In the genomic region with DNA sequence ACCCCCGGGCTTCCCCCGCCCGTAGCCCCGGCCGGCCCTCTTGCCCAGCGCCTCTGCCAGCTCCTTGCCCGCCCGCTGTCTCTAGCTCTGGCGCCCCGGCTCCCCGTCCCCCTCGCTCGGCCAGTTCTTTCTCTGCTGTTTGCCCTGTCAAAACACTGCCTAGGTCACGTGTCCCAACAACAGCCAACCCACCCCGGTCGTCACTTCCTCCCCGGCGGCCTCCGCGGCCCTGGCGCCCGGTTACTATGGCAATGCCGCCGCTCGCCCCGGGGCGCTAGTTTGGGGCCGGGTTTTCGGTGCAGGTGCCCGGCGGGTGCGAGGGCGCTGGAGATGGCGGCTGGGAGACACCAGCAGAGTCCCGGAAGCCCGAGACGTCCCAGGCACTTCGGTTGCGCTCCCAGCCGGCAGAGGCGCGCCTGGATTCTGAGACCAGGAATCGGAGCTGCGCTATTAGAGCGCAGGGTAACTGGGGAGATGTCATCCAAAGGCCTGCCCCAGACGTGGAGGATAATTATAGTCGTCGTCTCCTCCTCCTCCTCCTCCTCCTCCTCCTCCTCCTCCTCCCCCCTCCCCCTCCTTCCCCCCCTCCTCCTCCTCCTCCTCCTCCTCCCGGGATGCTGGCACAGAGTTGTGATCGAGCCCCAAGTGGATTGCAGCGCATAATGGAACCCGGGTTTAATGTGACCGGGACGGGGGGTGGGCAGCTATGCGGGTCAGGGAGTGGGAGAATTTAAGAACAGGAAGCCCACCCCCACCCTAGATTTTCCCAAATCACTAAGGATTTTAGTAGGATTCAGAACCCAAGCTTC, we compare ENCODE assay signal across 8 cellular contexts. TPM values are rescaled to one million over a fixed set of nuclear protein-coding genes. Genes with fewer than 3 reads are reported as not detected.
A peak's percentile ranks its signal among the peaks of the same experiment; 100 is the strongest.
DNase-seq lines count a peak whose midpoint lies in the region; ATAC-seq and TF ChIP-seq lines count a peak whose summit lies in the region.

A gene with protein sequence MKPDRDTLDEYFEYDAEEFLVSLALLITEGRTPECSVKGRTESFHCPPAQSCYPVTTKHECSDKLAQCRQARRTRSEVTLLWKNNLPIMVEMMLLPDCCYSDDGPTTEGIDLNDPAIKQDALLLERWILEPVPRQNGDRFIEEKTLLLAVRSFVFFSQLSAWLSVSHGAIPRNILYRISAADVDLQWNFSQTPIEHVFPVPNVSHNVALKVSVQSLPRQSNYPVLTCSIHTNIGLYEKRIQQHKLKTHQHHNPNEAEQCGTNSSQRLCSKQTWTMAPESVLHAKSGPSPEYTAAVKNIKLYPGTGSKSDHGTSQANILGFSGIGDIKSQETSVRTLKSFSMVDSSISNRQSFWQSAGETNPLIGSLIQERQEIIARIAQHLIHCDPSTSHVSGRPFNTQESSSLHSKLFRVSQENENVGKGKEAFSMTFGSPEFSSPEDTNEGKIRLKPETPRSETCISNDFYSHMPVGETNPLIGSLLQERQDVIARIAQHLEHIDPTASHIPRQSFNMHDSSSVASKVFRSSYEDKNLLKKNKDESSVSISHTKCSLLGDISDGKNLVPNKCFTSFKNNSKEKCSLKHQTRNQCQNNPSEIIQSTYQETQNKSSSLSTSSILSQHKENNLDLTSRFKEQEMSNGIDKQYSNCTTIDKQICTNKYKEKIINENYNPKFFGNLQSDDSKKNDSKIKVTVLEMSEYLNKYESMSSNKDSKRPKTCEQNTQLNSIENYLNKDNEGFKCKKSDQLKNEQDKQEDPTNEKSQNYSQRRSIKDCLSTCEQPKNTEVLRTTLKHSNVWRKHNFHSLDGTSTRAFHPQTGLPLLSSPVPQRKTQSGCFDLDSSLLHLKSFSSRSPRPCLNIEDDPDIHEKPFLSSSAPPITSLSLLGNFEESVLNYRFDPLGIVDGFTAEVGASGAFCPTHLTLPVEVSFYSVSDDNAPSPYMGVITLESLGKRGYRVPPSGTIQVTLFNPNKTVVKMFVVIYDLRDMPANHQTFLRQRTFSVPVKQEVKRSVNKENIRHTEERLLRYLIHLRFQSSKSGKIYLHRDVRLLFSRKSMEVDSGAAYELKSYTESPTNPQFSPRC (minus strand): TSS at position 157 of the 809 bp plus-strand sequence. CDS start 1,367 bp downstream, outside the sequence.

- POLR2A ChIA-PET in BJ (lab: Charles Lee), result interaction anchor here (0.6 kb wide), 1 partner anchor 380 kb away, joined by 5 read pairs; no protein-coding TSS in a partner anchor

- DNase-seq in BJ (ENCODE audit: low read depth), result no peak
- DNase-seq in GM19240 (ENCODE audit: insufficient read length, low spot score), result peak; percentile 33
- peak; percentile 85 to 95 for DNase-seq in NCI-H526 (lab: John Stamatoyannopoulos, UW)
- DNase-seq in activated CD4-positive, alpha-beta T cell treated with anti-CD3 and anti-CD28 coated beads, Interleukin-2, amount 50 U/mL, for 1 hour, result peak; percentile 88
- peak; percentile 59 for DNase-seq in cortex of kidney (lab: John Stamatoyannopoulos, UW)
- peak; percentile 97 for DNase-seq in left kidney (ENCODE audit: low read depth, low spot score)
- DNase-seq in stimulated activated CD4-positive, alpha-beta T cell treated with anti-CD3 and anti-CD28 coated beads, Interleukin-2, amount 100 ng/mL, for 24 hours, result peak; percentile 90

- H3K36me3 ChIP-seq in BJ (ENCODE audit: control insufficient read depth, insufficient read depth, low read length), result no peaks in the 10 kb centered on the region

- TF ChIP-seq CTCF in BJ (IDR thresholded peaks at IDR 0.05; ENCODE audit: insufficient read depth, low read depth, low read length), result peak; percentile 21; the same call in 1 of the 2 replicates

- CTCF ChIA-PET in BJ (lab: Yijun Ruan, JAX), result interaction anchor here (1.2 to 1.8 kb wide), 2 partner anchors 55 to 423 kb away, joined by 4 to 6 read pairs; no protein-coding TSS in a partner anchor

- peaks cover 3% of the 10 kb centered on the region for H3K27me3 ChIP-seq in BJ (ENCODE audit: control insufficient read depth, insufficient read depth, low read length)

- peak; percentile 59 for ATAC-seq in HG03460 (IDR thresholded peaks at IDR 0.05; ENCODE audit: unreplicated experiment)

- peak within 1 kb of the TSS; percentile 98 for H3K4me3 ChIP-seq in BJ (ENCODE audit: low read depth, low read length)

RNA-seq across cellular contexts. Expression of the gene that starts here (rescaled TPM):
- polyA plus RNA-seq in BJ (2011; rRNA removed), result 11.6 and 21.1 TPM in 2 replicates
- polyA minus RNA-seq in BJ (2011; rRNA and poly(A)+ RNA removed), result 12.9 and 16.0 TPM in 2 replicates
